Comparison of ENCODE assay signal across 2 cellular contexts in the genomic region with DNA sequence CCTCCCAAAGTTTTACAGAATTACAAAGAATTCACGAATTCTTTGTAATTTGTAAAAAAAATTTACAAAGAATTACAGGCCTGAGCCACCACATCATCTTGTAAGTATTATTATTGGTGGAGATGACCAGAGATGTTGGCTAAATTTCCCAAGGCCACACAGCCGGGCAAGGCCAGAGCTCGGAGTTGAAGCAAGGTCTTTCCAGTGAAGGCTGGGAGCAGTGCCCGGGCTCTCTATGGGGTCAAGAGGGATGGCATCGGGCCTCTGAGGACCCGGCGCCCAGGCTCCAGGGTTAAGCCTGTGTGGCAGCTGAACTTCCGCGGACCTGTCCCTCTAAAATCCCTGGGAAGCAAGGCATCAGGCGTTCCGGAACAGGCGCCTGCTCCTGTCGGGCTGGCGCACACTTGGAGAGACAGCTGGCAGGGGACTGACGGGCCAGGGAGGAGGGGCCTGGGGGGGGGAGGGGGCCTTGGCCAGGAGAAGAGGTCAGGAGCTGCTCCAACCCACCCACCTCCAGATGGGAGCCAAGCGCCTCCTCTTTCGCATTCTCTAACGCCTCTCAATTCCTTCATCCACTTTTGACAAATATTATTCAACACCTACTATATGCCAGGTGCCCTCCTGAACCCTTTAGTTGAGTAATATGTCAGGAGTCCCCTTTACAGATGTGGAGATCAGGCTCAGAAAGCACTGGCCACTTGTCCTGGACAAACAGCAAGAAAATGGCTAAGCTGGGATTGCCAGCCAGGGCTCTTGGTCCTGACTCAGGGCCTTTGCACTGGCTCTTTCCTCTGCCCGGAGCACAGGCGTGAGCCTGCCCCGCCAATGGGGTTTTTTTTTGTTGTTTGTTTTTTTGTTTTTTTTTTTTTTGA.
TF ChIP-seq lines count a peak whose summit lies in the region.

No MANE protein-coding gene starts in this region.

TF ChIP-seq in HEK293, 187 proteins besides CTCF, POLR2A, EP300 and RAD21 (continued from another document):
- no peak for TF ChIP-seq ZNF548 (tag by site-specific recombination; IDR thresholded peaks at IDR 0.05)
- TF ChIP-seq, protein P1, sequence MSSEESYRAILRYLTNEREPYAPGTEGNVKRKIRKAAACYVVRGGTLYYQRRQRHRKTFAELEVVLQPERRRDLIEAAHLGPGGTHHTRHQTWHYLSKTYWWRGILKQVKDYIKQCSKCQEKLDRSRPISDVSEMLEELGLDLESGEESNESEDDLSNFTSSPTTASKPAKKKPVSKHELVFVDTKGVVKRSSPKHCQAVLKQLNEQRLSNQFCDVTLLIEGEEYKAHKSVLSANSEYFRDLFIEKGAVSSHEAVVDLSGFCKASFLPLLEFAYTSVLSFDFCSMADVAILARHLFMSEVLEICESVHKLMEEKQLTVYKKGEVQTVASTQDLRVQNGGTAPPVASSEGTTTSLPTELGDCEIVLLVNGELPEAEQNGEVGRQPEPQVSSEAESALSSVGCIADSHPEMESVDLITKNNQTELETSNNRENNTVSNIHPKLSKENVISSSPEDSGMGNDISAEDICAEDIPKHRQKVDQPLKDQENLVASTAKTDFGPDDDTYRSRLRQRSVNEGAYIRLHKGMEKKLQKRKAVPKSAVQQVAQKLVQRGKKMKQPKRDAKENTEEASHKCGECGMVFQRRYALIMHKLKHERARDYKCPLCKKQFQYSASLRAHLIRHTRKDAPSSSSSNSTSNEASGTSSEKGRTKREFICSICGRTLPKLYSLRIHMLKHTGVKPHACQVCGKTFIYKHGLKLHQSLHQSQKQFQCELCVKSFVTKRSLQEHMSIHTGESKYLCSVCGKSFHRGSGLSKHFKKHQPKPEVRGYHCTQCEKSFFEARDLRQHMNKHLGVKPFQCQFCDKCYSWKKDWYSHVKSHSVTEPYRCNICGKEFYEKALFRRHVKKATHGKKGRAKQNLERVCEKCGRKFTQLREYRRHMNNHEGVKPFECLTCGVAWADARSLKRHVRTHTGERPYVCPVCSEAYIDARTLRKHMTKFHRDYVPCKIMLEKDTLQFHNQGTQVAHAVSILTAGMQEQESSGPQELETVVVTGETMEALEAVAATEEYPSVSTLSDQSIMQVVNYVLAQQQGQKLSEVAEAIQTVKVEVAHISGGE (tag by site-specific recombination; conservative IDR thresholded peaks at IDR 0.05; ENCODE audit: low read depth), result no peak
- TF ChIP-seq ZNF623 (tag by site-specific recombination; IDR thresholded peaks at IDR 0.05), result peak; percentile 89

TF ChIP-seq in liver, 16 proteins besides CTCF, POLR2A, EP300 and RAD21 (continued from another document):
- TF ChIP-seq, protein P2, sequence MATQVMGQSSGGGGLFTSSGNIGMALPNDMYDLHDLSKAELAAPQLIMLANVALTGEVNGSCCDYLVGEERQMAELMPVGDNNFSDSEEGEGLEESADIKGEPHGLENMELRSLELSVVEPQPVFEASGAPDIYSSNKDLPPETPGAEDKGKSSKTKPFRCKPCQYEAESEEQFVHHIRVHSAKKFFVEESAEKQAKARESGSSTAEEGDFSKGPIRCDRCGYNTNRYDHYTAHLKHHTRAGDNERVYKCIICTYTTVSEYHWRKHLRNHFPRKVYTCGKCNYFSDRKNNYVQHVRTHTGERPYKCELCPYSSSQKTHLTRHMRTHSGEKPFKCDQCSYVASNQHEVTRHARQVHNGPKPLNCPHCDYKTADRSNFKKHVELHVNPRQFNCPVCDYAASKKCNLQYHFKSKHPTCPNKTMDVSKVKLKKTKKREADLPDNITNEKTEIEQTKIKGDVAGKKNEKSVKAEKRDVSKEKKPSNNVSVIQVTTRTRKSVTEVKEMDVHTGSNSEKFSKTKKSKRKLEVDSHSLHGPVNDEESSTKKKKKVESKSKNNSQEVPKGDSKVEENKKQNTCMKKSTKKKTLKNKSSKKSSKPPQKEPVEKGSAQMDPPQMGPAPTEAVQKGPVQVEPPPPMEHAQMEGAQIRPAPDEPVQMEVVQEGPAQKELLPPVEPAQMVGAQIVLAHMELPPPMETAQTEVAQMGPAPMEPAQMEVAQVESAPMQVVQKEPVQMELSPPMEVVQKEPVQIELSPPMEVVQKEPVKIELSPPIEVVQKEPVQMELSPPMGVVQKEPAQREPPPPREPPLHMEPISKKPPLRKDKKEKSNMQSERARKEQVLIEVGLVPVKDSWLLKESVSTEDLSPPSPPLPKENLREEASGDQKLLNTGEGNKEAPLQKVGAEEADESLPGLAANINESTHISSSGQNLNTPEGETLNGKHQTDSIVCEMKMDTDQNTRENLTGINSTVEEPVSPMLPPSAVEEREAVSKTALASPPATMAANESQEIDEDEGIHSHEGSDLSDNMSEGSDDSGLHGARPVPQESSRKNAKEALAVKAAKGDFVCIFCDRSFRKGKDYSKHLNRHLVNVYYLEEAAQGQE (IDR thresholded peaks at IDR 0.05), result peak; percentile 24
- peak in 1 of 2 donors; percentile 43 for TF ChIP-seq JUND (IDR thresholded peaks at IDR 0.05)
- TF ChIP-seq FOXA2 (IDR thresholded peaks at IDR 0.05), result no peak
- TF ChIP-seq, protein P3, sequence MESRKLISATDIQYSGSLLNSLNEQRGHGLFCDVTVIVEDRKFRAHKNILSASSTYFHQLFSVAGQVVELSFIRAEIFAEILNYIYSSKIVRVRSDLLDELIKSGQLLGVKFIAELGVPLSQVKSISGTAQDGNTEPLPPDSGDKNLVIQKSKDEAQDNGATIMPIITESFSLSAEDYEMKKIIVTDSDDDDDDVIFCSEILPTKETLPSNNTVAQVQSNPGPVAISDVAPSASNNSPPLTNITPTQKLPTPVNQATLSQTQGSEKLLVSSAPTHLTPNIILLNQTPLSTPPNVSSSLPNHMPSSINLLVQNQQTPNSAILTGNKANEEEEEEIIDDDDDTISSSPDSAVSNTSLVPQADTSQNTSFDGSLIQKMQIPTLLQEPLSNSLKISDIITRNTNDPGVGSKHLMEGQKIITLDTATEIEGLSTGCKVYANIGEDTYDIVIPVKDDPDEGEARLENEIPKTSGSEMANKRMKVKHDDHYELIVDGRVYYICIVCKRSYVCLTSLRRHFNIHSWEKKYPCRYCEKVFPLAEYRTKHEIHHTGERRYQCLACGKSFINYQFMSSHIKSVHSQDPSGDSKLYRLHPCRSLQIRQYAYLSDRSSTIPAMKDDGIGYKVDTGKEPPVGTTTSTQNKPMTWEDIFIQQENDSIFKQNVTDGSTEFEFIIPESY (IDR thresholded peaks at IDR 0.05), result no peak
- peak in 1 of 2 donors; percentile 47 for TF ChIP-seq EGR1 (IDR thresholded peaks at IDR 0.05; ENCODE audit: low read depth in 2 of 2)
- TF ChIP-seq HNF4A (conservative IDR thresholded peaks at IDR 0.05), result peak; percentile 79 to 88
- TF ChIP-seq SP1 (IDR thresholded peaks at IDR 0.05), result peak; percentile 61
- TF ChIP-seq, protein P4, sequence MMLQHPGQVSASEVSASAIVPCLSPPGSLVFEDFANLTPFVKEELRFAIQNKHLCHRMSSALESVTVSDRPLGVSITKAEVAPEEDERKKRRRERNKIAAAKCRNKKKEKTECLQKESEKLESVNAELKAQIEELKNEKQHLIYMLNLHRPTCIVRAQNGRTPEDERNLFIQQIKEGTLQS (IDR thresholded peaks at IDR 0.05), result no peak
- no peak for TF ChIP-seq TAF1 (conservative IDR thresholded peaks at IDR 0.05)
- TF ChIP-seq, protein P5, sequence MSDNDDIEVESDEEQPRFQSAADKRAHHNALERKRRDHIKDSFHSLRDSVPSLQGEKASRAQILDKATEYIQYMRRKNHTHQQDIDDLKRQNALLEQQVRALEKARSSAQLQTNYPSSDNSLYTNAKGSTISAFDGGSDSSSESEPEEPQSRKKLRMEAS (IDR thresholded peaks at IDR 0.05), result no peak
